ENCODE assay signal across 21 cellular contexts in genomic region chr12:65764325-65764724, GRCh38. TPM values are rescaled to one million over a fixed set of nuclear protein-coding genes. Genes with fewer than 3 reads are reported as not detected.
DNase-seq lines count a peak whose midpoint lies in the region; ATAC-seq, FAIRE-seq and TF ChIP-seq lines count a peak whose summit lies in the region.
"Had no signal": no experiment of that assay in that cellular context is flagged by ENCODE, and none has a peak within 500 bp of the region (broad histone marks: within the 10 kb centered on the region; RNA-seq: fewer than 3 reads in every experiment).

No MANE protein-coding gene starts in this region.

- no peaks in the 10 kb centered on the region for H3K4me1 ChIP-seq in breast epithelium
- peaks cover 39% of the 10 kb centered on the region for H3K4me1 ChIP-seq in mammary epithelial cell (ENCODE audit: insufficient read depth, low read length)
- peaks cover 35% of the 10 kb centered on the region for H3K4me1 ChIP-seq in keratinocyte (ENCODE audit: control insufficient read depth, extremely low read depth, insufficient read depth, low read length)
- H3K4me1 ChIP-seq in PC-9 (replicated peaks; ENCODE audit: insufficient read depth) = peaks cover 12% of the 10 kb centered on the region
- H3K4me1 ChIP-seq: BE2C; BLaER1 treated with 17β-estradiol and CSF1 and Interleukin-3, amounts not matched to agents 10 nM and 100 nM; HAP-1 had no signal

- FAIRE-seq in keratinocyte (lab: Jason Lieb, UNC) = peak; percentile 80
- FAIRE-seq: D721Med, GM12878 had no signal

- DNase-seq in MCF 10A (ENCODE audit: unreplicated experiment) (no peak), breast epithelium (ENCODE audit: low spot score in 2 of 2) (no peak), mammary epithelial cell (peak; percentile 42), epithelial cell of esophagus (ENCODE audit: low read depth) (peak; percentile 82), keratinocyte (ENCODE audit: low read depth, low spot score) (no peak), PC-9 (no peak), NCI-H524 (lab: John Stamatoyannopoulos, UW) (no peak)
- DNase-seq: AML-193; BE2C; CD4-positive, alpha-beta T cell; CD8-positive, alpha-beta memory T cell; DMS 273 treated with DMSO at 0.1 percent for 48 hours; DMS79; GDM1 had no signal

- in situ Hi-C loops in mammary epithelial cell (cut with MboI; ENCODE audit: low sequenced_read_pairs in 2 of 2) = no loop called here

- dilution Hi-C loops in mammary epithelial cell (cut with HindIII; ENCODE audit: low sequenced_read_pairs) = no loop called here
- dilution Hi-C loops in keratinocyte (cut with MboI; ENCODE audit: extremely low pct_ligation_motif_present, low sequenced_read_pairs) = no loop called here

- H3K9me3 Mint-ChIP-seq in MCF 10A (ENCODE audit: unreplicated experiment) = peaks cover 8% of the 10 kb centered on the region
- H3K9me3 Mint-ChIP-seq: CD14-positive monocyte; CD4-positive, alpha-beta T cell; CD8-positive, alpha-beta memory T cell had no signal

- POLR2A ChIA-PET in MCF 10A (lab: Yijun Ruan, JAX) = interaction anchor here (0.9 to 2.0 kb wide), 5 partner anchors 23 to 133 kb away, joined by 3 to 23 read pairs (median 4); partner anchors contain the start of gene HMGA2
- POLR2A ChIA-PET in PC-9 (lab: Charles Lee; ENCODE audit: unreplicated experiment) = no interaction called here

- peak overlapping the region; percentile 67 for H3K27ac Mint-ChIP-seq in MCF 10A (ENCODE audit: low read depth, unreplicated experiment)
- H3K27ac Mint-ChIP-seq: CD14-positive monocyte; CD4-positive, alpha-beta T cell; CD8-positive, alpha-beta memory T cell had no signal

- H3K4me3 ChIP-seq in breast epithelium = no peak overlapping the region
- H3K4me3 ChIP-seq in mammary epithelial cell (replicated peaks in 1 of 3; ENCODE audit: insufficient read depth in 1 of 3, low read depth in 2 of 3, low read length in 3 of 3) = no peak overlapping the region
- no peak overlapping the region for H3K4me3 ChIP-seq in epithelial cell of esophagus (ENCODE audit: low read length)
- no peak overlapping the region for H3K4me3 ChIP-seq in keratinocyte (ENCODE audit: control insufficient read depth in 2 of 3, extremely low read depth in 1 of 3, insufficient read depth in 2 of 3, low read depth in 1 of 3, low read length in 3 of 3)
- H3K4me3 ChIP-seq in PC-9 = no peak overlapping the region
- H3K4me3 ChIP-seq: BLaER1 treated with 17β-estradiol and CSF1 and Interleukin-3, amounts not matched to agents 10 nM and 100 nM; GM12878; HAP-1 had no signal

- H3K36me3 ChIP-seq in breast epithelium (no peaks in the 10 kb centered on the region), mammary epithelial cell (ENCODE audit: insufficient read depth, low read length) (no peaks in the 10 kb centered on the region), keratinocyte (ENCODE audit: control insufficient read depth in 2 of 2, extremely low read depth in 1 of 2, insufficient read depth in 2 of 2, low read length in 2 of 2) (no peaks in the 10 kb centered on the region), PC-9 (ENCODE audit: low read depth) (no peaks in the 10 kb centered on the region)
- H3K36me3 ChIP-seq: BE2C; BLaER1 treated with 17β-estradiol and CSF1 and Interleukin-3, amounts not matched to agents 10 nM and 100 nM; HAP-1 had no signal

- H3K27me3 ChIP-seq in breast epithelium = peaks cover 0 to 5% of the 10 kb centered on the region in 2 donors
- no peaks in the 10 kb centered on the region for H3K27me3 ChIP-seq in mammary epithelial cell (ENCODE audit: insufficient read depth, low read length)
- H3K27me3 ChIP-seq in keratinocyte (ENCODE audit: control insufficient read depth, extremely low read depth, insufficient read depth, low read length) = no peaks in the 10 kb centered on the region
- no peaks in the 10 kb centered on the region for H3K27me3 ChIP-seq in PC-9 (ENCODE audit: insufficient read depth, low read depth)
- H3K27me3 ChIP-seq: BE2C; BLaER1 treated with 17β-estradiol and CSF1 and Interleukin-3, amounts not matched to agents 10 nM and 100 nM had no signal

- no TSS peak for BruUV-seq in MCF 10A (replicated peaks; lab: Mats Ljungman, UMichigan)
- BruUV-seq in mammary epithelial cell (replicated peaks; lab: Mats Ljungman, UMichigan) = no TSS peak
- no TSS peak for BruUV-seq in PC-9 (replicated peaks; lab: Mats Ljungman, UMichigan)

- CTCF ChIA-PET in MCF 10A (lab: Yijun Ruan, JAX) (interaction anchor here (1.7 kb wide), 1 partner anchor 208 kb away, joined by 5 read pairs; no protein-coding TSS in a partner anchor), mammary epithelial cell (lab: Charles Lee; ENCODE audit: low non-redundant PET) (interaction anchor here (0.7 kb wide), 1 partner anchor 65 kb away, joined by 4 read pairs; no protein-coding TSS in a partner anchor), PC-9 (lab: Charles Lee) (interaction anchor here (0.6 kb wide), 1 partner anchor 617 kb away, joined by 3 read pairs; no protein-coding TSS in a partner anchor)

- H3K9me3 ChIP-seq in breast epithelium = no peaks in the 10 kb centered on the region
- H3K9me3 ChIP-seq in mammary epithelial cell (replicated peaks; ENCODE audit: insufficient read depth, low read length) = no peaks in the 10 kb centered on the region
- H3K9me3 ChIP-seq in keratinocyte (ENCODE audit: control insufficient read depth, low read depth, low read length) = no peaks in the 10 kb centered on the region
- peaks cover 3% of the 10 kb centered on the region; the same call in 1 of the 2 replicates for H3K9me3 ChIP-seq in PC-9 (ENCODE audit: insufficient read depth, low read depth)
- H3K9me3 ChIP-seq: BE2C; BLaER1 treated with 17β-estradiol and CSF1 and Interleukin-3, amounts not matched to agents 10 nM and 100 nM; HAP-1 had no signal

- H3K4me2 ChIP-seq in mammary epithelial cell (ENCODE audit: insufficient read depth, low read depth, low read length) (peak overlapping the region; percentile 48), keratinocyte (ENCODE audit: control insufficient read depth, extremely low read depth, insufficient read depth, low read depth, low read length) (peak overlapping the region; percentile 54), PC-9 (no peak overlapping the region)
- H3K4me2 ChIP-seq: BLaER1 treated with 17β-estradiol and CSF1 and Interleukin-3, amounts not matched to agents 10 nM and 100 nM had no signal

- no peak overlapping the region for H2AFZ ChIP-seq in mammary epithelial cell (ENCODE audit: low read depth, low read length)
- no peak overlapping the region for H2AFZ ChIP-seq in keratinocyte (ENCODE audit: control insufficient read depth, low read length)
- no peak overlapping the region for H2AFZ ChIP-seq in PC-9

- TF ChIP-seq POLR2A in breast epithelium (IDR thresholded peaks at IDR 0.05) = no peak

- ATAC-seq in GM18907 (IDR thresholded peaks at IDR 0.05; ENCODE audit: unreplicated experiment) = no peak
- ATAC-seq: GM12878 had no signal

- intact Hi-C loops in MCF 10A (cut with micrococcal nuclease) = no loop called here
- intact Hi-C loops in breast epithelium (cut with DNase I; ENCODE audit: low total_unique reads) = no loop called here
- intact Hi-C loops in mammary epithelial cell (cut with micrococcal nuclease) = loop anchor here (2.0 kb wide), 2 partner anchors 22 to 70 kb away; no protein-coding TSS in a partner anchor
- intact Hi-C loops in PC-9 (cut with micrococcal nuclease; ENCODE audit: unreplicated experiment) = no loop called here

- H3K79me2 ChIP-seq in mammary epithelial cell (ENCODE audit: insufficient read depth, low read length) = no peaks in the 10 kb centered on the region
- H3K79me2 ChIP-seq in keratinocyte (ENCODE audit: control insufficient read depth, insufficient read depth, low read length) = no peaks in the 10 kb centered on the region
- H3K79me2 ChIP-seq in PC-9 (ENCODE audit: low read depth) = no peaks in the 10 kb centered on the region

- WGBS in mammary epithelial cell (ENCODE audit: low coverage, missing lambda C conversion rate) = 3% methylated on average over 2 of the region's 2 CpGs

- H4K20me1 ChIP-seq in mammary epithelial cell (ENCODE audit: insufficient read depth, low read length) = no peaks in the 10 kb centered on the region
- no peaks in the 10 kb centered on the region for H4K20me1 ChIP-seq in keratinocyte (ENCODE audit: control insufficient read depth, extremely low read depth, insufficient read depth, low read length)
- no peaks in the 10 kb centered on the region for H4K20me1 ChIP-seq in PC-9 (ENCODE audit: insufficient read depth)
- H4K20me1 ChIP-seq: BLaER1 treated with 17β-estradiol and CSF1 and Interleukin-3, amounts not matched to agents 10 nM and 100 nM had no signal

- H3K27me3 Mint-ChIP-seq in MCF 10A (ENCODE audit: insufficient read depth, unreplicated experiment) = no peaks in the 10 kb centered on the region
- H3K27me3 Mint-ChIP-seq: CD8-positive, alpha-beta memory T cell had no signal

- H3F3A ChIP-seq in PC-9 (ENCODE audit: insufficient read depth, low read depth) = no peaks in the 10 kb centered on the region; the same call in 1 of the 2 replicates

- no peaks in the 10 kb centered on the region for H3K9me1 ChIP-seq in keratinocyte (ENCODE audit: control insufficient read depth, extremely low read depth, insufficient read depth, low read length)

- no peaks in the 10 kb centered on the region for H3K9me2 ChIP-seq in PC-9 (ENCODE audit: insufficient read depth)

- TF ChIP-seq CTCF in MCF 10A (IDR thresholded peaks at IDR 0.05; ENCODE audit: unreplicated experiment) = no peak
- TF ChIP-seq CTCF in breast epithelium (IDR thresholded peaks at IDR 0.05) = no peak
- no peak for TF ChIP-seq CTCF in mammary epithelial cell (conservative IDR thresholded peaks at IDR 0.05 in 1 of 2, IDR thresholded peaks at IDR 0.05 in 1 of 2; ENCODE audit: extremely low read depth in 1 of 2, insufficient read depth in 1 of 2, low read depth in 1 of 2, low read length in 2 of 2)
- no peak for TF ChIP-seq CTCF in epithelial cell of esophagus (IDR thresholded peaks at IDR 0.05; ENCODE audit: insufficient read depth, low read depth, low read length, missing control alignments)
- TF ChIP-seq CTCF in keratinocyte (optimal IDR thresholded peaks at IDR 0.05 in 1 of 3, IDR thresholded peaks at IDR 0.05 in 1 of 3, conservative IDR thresholded peaks at IDR 0.05 in 1 of 3; ENCODE audit: extremely low read depth in 1 of 3, insufficient read depth in 2 of 3, low read length in 3 of 3) = peak in 1 of 3 experiments; percentile 1
- TF ChIP-seq CTCF in PC-9 (conservative IDR thresholded peaks at IDR 0.05) = no peak

- H3K4me3 Mint-ChIP-seq in MCF 10A (ENCODE audit: unreplicated experiment) = no peak overlapping the region
- H3K4me3 Mint-ChIP-seq: CD14-positive monocyte; CD4-positive, alpha-beta T cell; CD8-positive, alpha-beta memory T cell had no signal

- H3K4me1 Mint-ChIP-seq in MCF 10A (ENCODE audit: insufficient read depth, unreplicated experiment) = peaks cover 31% of the 10 kb centered on the region
- H3K4me1 Mint-ChIP-seq: CD14-positive monocyte; CD8-positive, alpha-beta memory T cell had no signal

- H3K36me3 Mint-ChIP-seq in MCF 10A (ENCODE audit: insufficient read depth, unreplicated experiment) = no peaks in the 10 kb centered on the region
- H3K36me3 Mint-ChIP-seq: CD14-positive monocyte; CD8-positive, alpha-beta memory T cell had no signal

- H3K27ac ChIP-seq in breast epithelium (no peak overlapping the region), mammary epithelial cell (ENCODE audit: insufficient read depth, low read depth, low read length) (peak overlapping the region; percentile 96), keratinocyte (ENCODE audit: control insufficient read depth, insufficient read depth, low read length) (peak overlapping the region; percentile 91), PC-9 (no peak overlapping the region)
- H3K27ac ChIP-seq: 22Rv1; BLaER1 treated with 17β-estradiol and CSF1 and Interleukin-3, amounts not matched to agents 10 nM and 100 nM had no signal

- H3K9ac ChIP-seq in mammary epithelial cell (ENCODE audit: insufficient read depth, low read length) (no peak overlapping the region), keratinocyte (ENCODE audit: control insufficient read depth, extremely low read depth, insufficient read depth, low read length) (no peak overlapping the region)
- H3K9ac ChIP-seq: BLaER1 treated with 17β-estradiol and CSF1 and Interleukin-3, amounts not matched to agents 10 nM and 100 nM had no signal

RNA-seq across cellular contexts. Expression of gene HMGA2, which starts 60.0 kb away (rescaled TPM):
- total RNA-seq in MCF 10A (2022) (78.2 and 80.0 TPM in 2 replicates), breast epithelium (under 1 TPM in 1 of 3 donors, not detected in 2; 0.16 TPM), mammary epithelial cell (100 to 1,000 TPM in 1 of 2 donors, 10 to 100 TPM in 1; 23.8 to 189 TPM), PC-9 (2021) (13.8 and 14.7 TPM in 2 replicates)
- polyA plus RNA-seq in mammary epithelial cell (41.2 TPM), keratinocyte (64.8 to 122 TPM (median 81.0 TPM) in 3 replicates)
- polyA minus RNA-seq in mammary epithelial cell (46.4 TPM), keratinocyte (40.2 to 165 TPM (median 59.4 TPM) in 3 replicates)
- 7.8 TPM for polyA plus RNA-seq in keratinocyte (2011; ENCODE audit: low read depth)
- polyA plus RNA-seq in keratinocyte (2011; cell fraction: cytosol; rRNA removed) = 59.5 and 111 TPM in 2 replicates
- polyA plus RNA-seq in keratinocyte (2011; cell fraction: nucleus; rRNA removed) = 150 and 155 TPM in 2 replicates
- polyA plus RNA-seq in keratinocyte (2012; ENCODE audit: low replicate concordance) = 15.2 and 97.6 TPM in 2 replicates
- 152 TPM for polyA minus RNA-seq in keratinocyte (2011; cell fraction: cytosol; rRNA and poly(A)+ RNA removed)
- polyA minus RNA-seq in keratinocyte (2011; cell fraction: nucleus; rRNA and poly(A)+ RNA removed) = 169 and 356 TPM in 2 replicates
- total RNA-seq: CD4-positive, alpha-beta T cell; CD8-positive, alpha-beta memory T cell had no signal
- polyA plus RNA-seq: CD14-positive monocyte; CD8-positive, alpha-beta memory T cell had no signal

Comparison
In these comparisons a context has a peak if more than half of its experiments do, and no peak if none do; other contexts are left out.
1. DNase-seq: peak in mammary epithelial cell (single experiment) and epithelial cell of esophagus (single experiment); none in MCF 10A (single experiment), breast epithelium (0 of 2), keratinocyte (single experiment), PC-9 (0 of 2) and NCI-H524 (0 of 2).
2. H3K27ac ChIP-seq: peak in mammary epithelial cell (single experiment) and keratinocyte (single experiment); none in breast epithelium (0 of 2) and PC-9 (single experiment).
3. RNA of gene HMGA2, which starts 60.0 kb away (total RNA-seq): 23.8 to 189 TPM in mammary epithelial cell, 78.2 to 80.0 TPM in MCF 10A and 13.8 to 14.7 TPM in PC-9; 0.16 TPM in breast epithelium; every median in the first group is over 10 times any median in the second.